19 cellular contexts compared by ENCODE assay signal in genomic region chr2:61272421-61273070, GRCh38.
A peak's percentile ranks its signal among the peaks of the same experiment; 100 is the strongest.
DNase-seq lines count a peak whose midpoint lies in the region; ATAC-seq, FAIRE-seq and TF ChIP-seq lines count a peak whose summit lies in the region.
"Had no signal": no experiment of that assay in that cellular context is flagged by ENCODE, and none has a peak within 500 bp of the region (broad histone marks: within the 10 kb centered on the region; RNA-seq: fewer than 3 reads in every experiment).

No MANE protein-coding gene starts in this region.

- H3K27ac ChIP-seq in brain microvascular endothelial cell, result no peak overlapping the region
- H3K27ac ChIP-seq: adrenal gland, SJCRH30 had no signal

- in situ Hi-C loops in brain microvascular endothelial cell (cut with HindIII; ENCODE audit: low pct_ligation_motif_present, low sequenced_read_pairs), result no loop called here

- H3K4me3 Mint-ChIP-seq in HFFc6, result peak overlapping the region; percentile 69
- no peak overlapping the region for H3K4me3 Mint-ChIP-seq in activated naive CD8-positive, alpha-beta T cell

- H3K4me1 Mint-ChIP-seq in HFFc6 (ENCODE audit: low read depth), result peaks cover 22% of the 10 kb centered on the region
- no peaks in the 10 kb centered on the region for H3K4me1 Mint-ChIP-seq in activated naive CD8-positive, alpha-beta T cell (ENCODE audit: low read depth)

- no peaks in the 10 kb centered on the region for H3K9me3 Mint-ChIP-seq in HFFc6
- H3K9me3 Mint-ChIP-seq in activated naive CD8-positive, alpha-beta T cell (ENCODE audit: low read depth), result no peaks in the 10 kb centered on the region

- H3K27me3 ChIP-seq in brain microvascular endothelial cell (replicated peaks), result no peaks in the 10 kb centered on the region
- H3K27me3 ChIP-seq: adrenal gland, SJCRH30 had no signal

- no peak overlapping the region for H3K4me3 ChIP-seq in fibroblast of pulmonary artery (replicated peaks; ENCODE audit: low read depth, low read length)
- no peak overlapping the region for H3K4me3 ChIP-seq in brain microvascular endothelial cell (ENCODE audit: low read depth, low read length)
- H3K4me3 ChIP-seq: adrenal gland, SJCRH30 had no signal

- no peak for TF ChIP-seq CTCF in HFFc6 (IDR thresholded peaks at IDR 0.05)
- no peak for TF ChIP-seq CTCF in fibroblast of pulmonary artery (IDR thresholded peaks at IDR 0.05; ENCODE audit: low read length, missing control alignments)
- TF ChIP-seq CTCF in brain microvascular endothelial cell (IDR thresholded peaks at IDR 0.05; ENCODE audit: low read depth, low read length, missing control alignments), result no peak

- peaks cover 15% of the 10 kb centered on the region for H3K36me3 Mint-ChIP-seq in HFFc6 (ENCODE audit: low read depth)
- H3K36me3 Mint-ChIP-seq in activated naive CD8-positive, alpha-beta T cell, result peaks cover 10% of the 10 kb centered on the region

- peaks cover 8% of the 10 kb centered on the region for H3K36me3 ChIP-seq in brain microvascular endothelial cell (replicated peaks)

- ATAC-seq in HG03139 (IDR thresholded peaks at IDR 0.05; ENCODE audit: unreplicated experiment), result no peak

- H3K27me3 Mint-ChIP-seq in HFFc6 (ENCODE audit: insufficient read depth), result no peaks in the 10 kb centered on the region
- no peaks in the 10 kb centered on the region for H3K27me3 Mint-ChIP-seq in activated naive CD8-positive, alpha-beta T cell

- no peak for FAIRE-seq in frontal cortex (lab: Jason Lieb, UNC)

- peak overlapping the region; percentile 76 for H3K27ac Mint-ChIP-seq in HFFc6
- H3K27ac Mint-ChIP-seq in activated naive CD8-positive, alpha-beta T cell, result peak overlapping the region; percentile 5

- peak; percentile 30 for DNase-seq in AG08395 (ENCODE audit: low spot score)
- DNase-seq in HFFc6, result peak; percentile 27
- peak; percentile 33 for DNase-seq in fibroblast of pulmonary artery (ENCODE audit: low read depth)
- DNase-seq in frontal cortex (ENCODE audit: low spot score in 2 of 2), result no peak
- DNase-seq in hippocampal formation (lab: John Stamatoyannopoulos, UW), result no peak
- DNase-seq in brain microvascular endothelial cell, result no peak
- DNase-seq: adrenal gland; AML-193; Calu3; H7; kidney glomerular epithelial cell; NCI-H2029 treated with DMSO at 0.1 percent for 48 hours; NCI-H524; SJCRH30; stimulated activated CD4-positive, alpha-beta T cell treated with anti-CD3 and anti-CD28 coated beads, Interleukin-4, amount 100 ng/mL, for 24 hours; stimulated activated CD8-positive, alpha-beta memory T cell treated with anti-CD3 and anti-CD28 coated beads, Interleukin-4, amount 100 ng/mL, for 48 hours; T1000 had no signal

Comparison
In these comparisons a context has a peak if more than half of its experiments do, and no peak if none do; other contexts are left out.
1. DNase-seq: peak in AG08395 (single experiment), HFFc6 (single experiment) and fibroblast of pulmonary artery (single experiment); none in frontal cortex (0 of 2), hippocampal formation (0 of 2) and brain microvascular endothelial cell (single experiment).